21 cellular contexts compared by ENCODE assay signal in the genomic region with DNA sequence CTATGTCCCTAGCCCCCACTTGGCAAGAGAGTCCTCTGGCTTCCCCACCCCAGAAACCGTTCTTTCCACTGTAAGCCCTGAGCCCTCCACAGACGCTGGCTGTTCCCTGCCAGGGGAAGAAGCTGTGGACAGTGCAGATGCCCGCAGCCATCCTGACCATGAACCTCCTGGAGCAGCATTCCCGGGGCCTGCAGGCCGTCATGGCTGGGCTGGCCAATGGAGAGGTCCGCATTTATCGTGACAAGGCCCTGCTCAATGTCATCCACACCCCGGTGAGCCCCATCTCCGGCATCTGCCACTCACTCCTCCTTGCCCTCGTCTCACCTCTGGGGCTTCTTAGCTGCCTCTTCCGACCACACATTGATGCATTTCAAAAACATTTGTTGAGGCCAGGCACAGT. TPM values are rescaled to one million over a fixed set of nuclear protein-coding genes. Genes with fewer than 3 reads are reported as not detected.
"Had no signal": no experiment of that assay in that cellular context is flagged by ENCODE, and none has a peak within 500 bp of the region (broad histone marks: within the 10 kb centered on the region; RNA-seq: fewer than 3 reads in every experiment).

No MANE protein-coding gene starts in this region.

- FAIRE-seq: colon had no signal

- H3K9me3 ChIP-seq: esophagus squamous epithelium, lower lobe of right lung, prostate gland had no signal

- H2AFZ ChIP-seq: parathyroid adenoma had no signal

- ATAC-seq: left lobe of liver; natural killer cell treated with Interleukin-12 subunit alpha and Interleukin-12 subunit beta and Interleukin-15 and Interleukin-18, amount 100 ng/mL, for 72 hours; sciatic nerve had no signal

- H3K4me1 ChIP-seq: esophagus squamous epithelium, lower lobe of right lung, parathyroid adenoma, prostate gland had no signal

- H3K27ac ChIP-seq: esophagus squamous epithelium, lower lobe of right lung, parathyroid adenoma, prostate gland, skin epidermis had no signal

- H3K9ac ChIP-seq: parathyroid adenoma had no signal

- H3K27me3 ChIP-seq: esophagus squamous epithelium had no signal

- H3K4me3 ChIP-seq: esophagus squamous epithelium, lower lobe of right lung, prostate gland, skin epidermis had no signal

- DNase-seq: cerebellar nuclear complex; dermis blood vessel endothelial cell; esophagus squamous epithelium; foreskin fibroblast; hippocampal formation; kidney glomerular epithelial cell; lower lobe of right lung; midbrain; stimulated activated naive CD4-positive, alpha-beta T cell treated with Interleukin-2 at 50 U/mL for 16 hours; trophoblast cell had no signal

RNA-seq across cellular contexts. Expression of a gene that starts 23.1 kb away (rescaled TPM):
- total RNA-seq: epithelial cell of proximal tubule, esophagus squamous epithelium, left lobe of liver, omental fat pad, prostate gland, renal cortical epithelial cell, urinary bladder had no signal
